20 cellular contexts compared by ENCODE assay signal in the genomic region with DNA sequence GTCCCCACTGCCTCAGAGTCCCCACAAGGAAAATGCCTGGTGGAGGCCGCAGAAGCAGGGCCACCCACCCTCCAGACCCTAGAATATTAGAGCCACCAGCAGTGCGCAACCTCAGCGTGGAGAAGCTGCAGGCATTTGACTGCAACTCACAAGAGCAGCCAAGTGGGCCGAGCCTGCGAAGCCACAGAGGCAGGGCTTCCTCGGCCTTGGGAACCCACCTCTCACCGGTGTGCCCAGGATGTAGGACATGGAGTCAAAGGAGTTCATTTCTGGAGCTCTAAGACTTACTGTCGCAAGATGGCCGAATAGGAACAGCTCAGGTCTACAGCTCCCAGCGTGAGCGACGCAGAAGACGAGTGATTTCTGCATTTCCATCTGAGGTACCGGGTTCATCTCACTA.
DNase-seq lines count a peak whose midpoint lies in the region; ATAC-seq and TF ChIP-seq lines count a peak whose summit lies in the region.
"Had no signal": no experiment of that assay in that cellular context is flagged by ENCODE, and none has a peak within 500 bp of the region (broad histone marks: within the 10 kb centered on the region; RNA-seq: fewer than 3 reads in every experiment).

No MANE protein-coding gene starts in this region.

- H3K27ac ChIP-seq in iPS DF 6.9 (ENCODE audit: low read length) (no peak overlapping the region), PC-3 (ENCODE audit: low read length) (no peak overlapping the region)
- H3K27ac ChIP-seq: adrenal gland, brain microvascular endothelial cell, esophagus muscularis mucosa, gastrocnemius medialis had no signal

- peak overlapping the region; percentile 86 for H3K4me3 Mint-ChIP-seq in neural crest cell
- H3K4me3 Mint-ChIP-seq: activated T-cell treated with anti-CD3 and anti-CD28 coated beads, Interleukin-2, amount 50 U/mL, for 4 hours; stimulated activated effector memory CD8-positive, alpha-beta T cell treated with anti-CD3 and anti-CD28 coated beads, Interleukin-12 subunit alpha, Interleukin-12 subunit beta, amount 100 ng/mL, for 72 hours had no signal

- intact Hi-C loops in PC-3 (cut with micrococcal nuclease), result no loop called here

- H2AFZ ChIP-seq in PC-3 (ENCODE audit: low read length), result no peak overlapping the region

- no peaks in the 10 kb centered on the region for H3K9me2 ChIP-seq in PC-3 (replicated peaks; ENCODE audit: low read length)
- H3K9me2 ChIP-seq: SK-N-SH had no signal

- H3K4me1 Mint-ChIP-seq in neural crest cell, result peaks cover 30% of the 10 kb centered on the region
- H3K4me1 Mint-ChIP-seq: stimulated activated effector memory CD8-positive, alpha-beta T cell treated with anti-CD3 and anti-CD28 coated beads, Interleukin-12 subunit alpha, Interleukin-12 subunit beta, amount 100 ng/mL, for 72 hours had no signal

- no peaks in the 10 kb centered on the region for H3K27me3 Mint-ChIP-seq in neural crest cell (ENCODE audit: low read depth)

- no peaks in the 10 kb centered on the region for H4K20me1 ChIP-seq in PC-3 (ENCODE audit: low read length)

- no CpG with 5 or more reads among the region's 14 CpGs for WGBS in iPS DF 6.9 (ENCODE audit: insufficient coverage, insufficient read length)

- no peak for TF ChIP-seq CTCF in neural crest cell (conservative IDR thresholded peaks at IDR 0.05)
- TF ChIP-seq CTCF in PC-3 (conservative IDR thresholded peaks at IDR 0.05; ENCODE audit: low read depth, low read length), result no peak

- DNase-seq in NCI-H526 treated with DMSO at 0.1 percent for 48 hours (lab: John Stamatoyannopoulos, UW) (peak; percentile 30), iPS DF 6.9 (ENCODE audit: low read depth, low spot score) (no peak), neural crest cell (ENCODE audit: low read depth, low spot score) (no peak), MG63 (no peak), PC-3 (no peak), SHP77 treated with DMSO at 0.1 percent for 48 hours (lab: John Stamatoyannopoulos, UW) (no peak)
- DNase-seq: ACHN; activated CD4-positive, alpha-beta T cell treated with anti-CD3 and anti-CD28 coated beads for 48 hours; activated T-cell treated with anti-CD3 and anti-CD28 coated beads, Interleukin-2, amount 50 U/mL, for 4 hours; adrenal gland; brain microvascular endothelial cell; gastrocnemius medialis; hippocampal formation; KG1; mammary epithelial cell; RPMI8226; SK-N-SH had no signal

- peaks cover 8% of the 10 kb centered on the region for H3K36me3 Mint-ChIP-seq in neural crest cell (ENCODE audit: low read depth)
- H3K36me3 Mint-ChIP-seq: stimulated activated effector memory CD8-positive, alpha-beta T cell treated with anti-CD3 and anti-CD28 coated beads, Interleukin-12 subunit alpha, Interleukin-12 subunit beta, amount 100 ng/mL, for 72 hours had no signal

- POLR2A ChIA-PET in PC-3 (lab: Charles Lee; ENCODE audit: unreplicated experiment), result no interaction called here

- H3K36me3 ChIP-seq in ES-I3 (ENCODE audit: insufficient read depth, low read length) (no peaks in the 10 kb centered on the region), iPS DF 6.9 (ENCODE audit: control insufficient read depth, insufficient read depth, low read length) (no peaks in the 10 kb centered on the region), MG63 (no peaks in the 10 kb centered on the region), PC-3 (ENCODE audit: low read depth, low read length) (no peaks in the 10 kb centered on the region)
- H3K36me3 ChIP-seq: adrenal gland, brain microvascular endothelial cell, esophagus muscularis mucosa, gastrocnemius medialis had no signal

- H3K79me2 ChIP-seq in PC-3 (ENCODE audit: low read length), result no peaks in the 10 kb centered on the region

- peaks cover 5% of the 10 kb centered on the region for H3K4me1 ChIP-seq in ES-I3 (ENCODE audit: insufficient read depth, low read length)
- H3K4me1 ChIP-seq in iPS DF 6.9 (ENCODE audit: control insufficient read depth, insufficient read depth, low read length), result peaks cover 1% of the 10 kb centered on the region; the same call in 1 of the 2 replicates
- no peaks in the 10 kb centered on the region for H3K4me1 ChIP-seq in PC-3 (ENCODE audit: insufficient read depth, low read length)

- BruUV-seq in PC-3 (replicated peaks; lab: Mats Ljungman, UMichigan), result no TSS peak

- H3K9ac ChIP-seq in ES-I3 (ENCODE audit: low read depth, low read length), result peak overlapping the region; percentile 64
- no peak overlapping the region for H3K9ac ChIP-seq in PC-3 (ENCODE audit: low read length)
- H3K9ac ChIP-seq: SK-N-SH had no signal

- no peaks in the 10 kb centered on the region for H3K27me3 ChIP-seq in iPS DF 6.9 (ENCODE audit: control insufficient read depth, insufficient read depth, low read length)
- no peaks in the 10 kb centered on the region for H3K27me3 ChIP-seq in MG63
- no peaks in the 10 kb centered on the region for H3K27me3 ChIP-seq in PC-3 (ENCODE audit: low read length)
- H3K27me3 ChIP-seq: adrenal gland, brain microvascular endothelial cell, esophagus muscularis mucosa, gastrocnemius medialis had no signal

- H3K9me3 Mint-ChIP-seq in neural crest cell, result peaks cover 7% of the 10 kb centered on the region
- H3K9me3 Mint-ChIP-seq: stimulated activated effector memory CD8-positive, alpha-beta T cell treated with anti-CD3 and anti-CD28 coated beads, Interleukin-12 subunit alpha, Interleukin-12 subunit beta, amount 100 ng/mL, for 72 hours had no signal

- CTCF ChIA-PET in PC-3 (lab: Charles Lee), result no interaction called here

- ATAC-seq in PC-3, result no peak
- ATAC-seq: activated T-cell treated with anti-CD3 and anti-CD28 coated beads, Interleukin-2, amount 50 U/mL, for 4 hours; gastrocnemius medialis; stimulated activated effector memory CD8-positive, alpha-beta T cell treated with anti-CD3 and anti-CD28 coated beads, Interleukin-12 subunit alpha, Interleukin-12 subunit beta, amount 100 ng/mL, for 72 hours had no signal

- no peak overlapping the region for H3K4me2 ChIP-seq in PC-3 (ENCODE audit: low read length)
- H3K4me2 ChIP-seq: SK-N-SH had no signal

- no peaks in the 10 kb centered on the region for H3F3A ChIP-seq in PC-3 (ENCODE audit: low read length, unreplicated experiment)

- H3K27ac Mint-ChIP-seq in neural crest cell (ENCODE audit: unreplicated experiment), result peak overlapping the region; percentile 97
- H3K27ac Mint-ChIP-seq: stimulated activated effector memory CD8-positive, alpha-beta T cell treated with anti-CD3 and anti-CD28 coated beads, Interleukin-12 subunit alpha, Interleukin-12 subunit beta, amount 100 ng/mL, for 72 hours had no signal

- H3K9me3 ChIP-seq in ES-I3 (ENCODE audit: control insufficient read depth, insufficient read depth, low read length) (no peaks in the 10 kb centered on the region), iPS DF 6.9 (ENCODE audit: control insufficient read depth, insufficient read depth, low read length) (no peaks in the 10 kb centered on the region), MG63 (no peaks in the 10 kb centered on the region), PC-3 (ENCODE audit: low read length) (no peaks in the 10 kb centered on the region)
- H3K9me3 ChIP-seq: adrenal gland, esophagus muscularis mucosa, gastrocnemius medialis, SK-N-SH had no signal

- H3K4me3 ChIP-seq in iPS DF 6.9 (ENCODE audit: low read length), result peak overlapping the region; percentile 18; the same call in 1 of the 2 replicates
- H3K4me3 ChIP-seq in MG63, result no peak overlapping the region
- no peak overlapping the region for H3K4me3 ChIP-seq in PC-3 (ENCODE audit: low read length)
- H3K4me3 ChIP-seq: adrenal gland, esophagus muscularis mucosa, gastrocnemius medialis had no signal
